In the genomic region with DNA sequence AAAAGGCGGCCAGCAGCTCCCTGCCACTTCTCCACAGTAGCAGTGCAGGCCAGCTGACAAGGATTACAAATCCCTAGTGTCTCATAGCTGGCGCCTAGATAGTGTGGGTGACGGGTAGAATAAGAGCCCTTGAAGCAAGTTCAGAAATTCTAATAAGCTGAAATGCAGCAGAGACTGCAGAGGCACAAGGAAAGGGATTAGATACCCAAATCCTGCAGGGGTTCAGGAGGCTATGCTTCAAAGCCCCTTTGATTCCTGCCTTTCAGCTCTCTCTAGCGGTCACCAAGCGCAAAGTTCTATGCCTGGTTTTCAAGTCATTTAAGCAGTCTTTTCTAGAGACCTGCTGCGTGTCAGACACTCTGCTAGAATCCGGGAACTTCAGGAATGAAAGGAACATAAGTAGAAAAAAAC, we compare ENCODE assay signal across 8 cellular contexts.
DNase-seq lines count a peak whose midpoint lies in the region; ATAC-seq and TF ChIP-seq lines count a peak whose summit lies in the region.

No MANE protein-coding gene starts in this region.

- H3K36me3 Mint-ChIP-seq in CD4-positive, alpha-beta T cell (ENCODE audit: low read depth), result no peaks in the 10 kb centered on the region
- no peaks in the 10 kb centered on the region for H3K36me3 Mint-ChIP-seq in activated naive CD8-positive, alpha-beta T cell treated with anti-CD3 and anti-CD28 coated beads for 36 hours
- H3K36me3 Mint-ChIP-seq in glutamatergic neuron (ENCODE audit: unreplicated experiment), result no peaks in the 10 kb centered on the region

- ATAC-seq in CD4-positive, alpha-beta T cell (ENCODE audit: poor library complexity), result no peak
- peak; percentile 17 for ATAC-seq in GM19397 (IDR thresholded peaks at IDR 0.05; ENCODE audit: unreplicated experiment)
- no peak for ATAC-seq in HG03354 (IDR thresholded peaks at IDR 0.05; ENCODE audit: poor library complexity, severe bottlenecking, unreplicated experiment)

- peak overlapping the region; percentile 47 for H2AFZ ChIP-seq in osteoblast (ENCODE audit: low read length)

- H3K27me3 ChIP-seq in CD4-positive, alpha-beta T cell (ENCODE audit: control insufficient read depth, insufficient read depth, low read length), result no peaks in the 10 kb centered on the region
- no peaks in the 10 kb centered on the region for H3K27me3 ChIP-seq in osteoblast (ENCODE audit: insufficient read depth, low read length)

- H3K4me1 ChIP-seq in osteoblast (ENCODE audit: insufficient read depth, low read length), result peaks cover 15% of the 10 kb centered on the region

- peak overlapping the region; percentile 69 for H3K4me3 ChIP-seq in osteoblast (ENCODE audit: insufficient read depth, low read length)

- H4K20me1 ChIP-seq in osteoblast (ENCODE audit: insufficient read depth, low read length), result no peaks in the 10 kb centered on the region

- intact Hi-C loops in CD4-positive, alpha-beta T cell (cut with DNase I, micrococcal nuclease), result no loop called here

- DNase-seq in CD4-positive, alpha-beta T cell, result no peak
- peak; percentile 77 for DNase-seq in NCI-H1694 (lab: John Stamatoyannopoulos, UW)
- DNase-seq in activated naive CD8-positive, alpha-beta T cell treated with anti-CD3 and anti-CD28 coated beads for 36 hours, result no peak
- DNase-seq in glutamatergic neuron, result no peak
- DNase-seq in osteoblast (ENCODE audit: insufficient read length, low spot score, missing footprints), result no peak
- DNase-seq in OCI-M2 (lab: John Stamatoyannopoulos, UW; ENCODE audit: unreplicated experiment), result no peak

- H3K36me3 ChIP-seq in osteoblast (ENCODE audit: insufficient read depth, low read length), result no peaks in the 10 kb centered on the region

- TF ChIP-seq CTCF in CD4-positive, alpha-beta T cell (IDR thresholded peaks at IDR 0.05), result no peak
- TF ChIP-seq CTCF in glutamatergic neuron (IDR thresholded peaks at IDR 0.05; ENCODE audit: partially characterized antibody, unreplicated experiment) (no peak), osteoblast (IDR thresholded peaks at IDR 0.05; ENCODE audit: extremely low read depth, low read depth, low read length) (peak; percentile 36)

- H3K27ac ChIP-seq in CD4-positive, alpha-beta T cell (ENCODE audit: low read depth, low read length), result peak overlapping the region; percentile 2
- peak overlapping the region; percentile 66 for H3K27ac ChIP-seq in osteoblast (ENCODE audit: low read depth, low read length)

- POLR2A ChIA-PET in CD4-positive, alpha-beta T cell (lab: Charles Lee), result interaction anchor here (0.7 to 1.1 kb wide), 2 partner anchors 11 to 975 kb away, joined by 3 read pairs; no protein-coding TSS in a partner anchor

- peak overlapping the region; percentile 80 for H3K4me2 ChIP-seq in osteoblast (ENCODE audit: insufficient read depth, low read length)

- H3K4me3 Mint-ChIP-seq in CD4-positive, alpha-beta T cell, result peak overlapping the region; percentile 86
- H3K4me3 Mint-ChIP-seq in activated naive CD8-positive, alpha-beta T cell treated with anti-CD3 and anti-CD28 coated beads for 36 hours, result peak overlapping the region; percentile 71
- peak overlapping the region; percentile 71 for H3K4me3 Mint-ChIP-seq in glutamatergic neuron (ENCODE audit: unreplicated experiment)

- H3K79me2 ChIP-seq in osteoblast (ENCODE audit: insufficient read depth, low read length), result no peaks in the 10 kb centered on the region

- CTCF ChIA-PET in CD4-positive, alpha-beta T cell (lab: Charles Lee), result interaction anchor here (0.5 kb wide), 1 partner anchor 107 kb away, joined by 3 read pairs; no protein-coding TSS in a partner anchor

- H3K27ac Mint-ChIP-seq in CD4-positive, alpha-beta T cell, result peak overlapping the region; percentile 78
- peak overlapping the region; percentile 58 for H3K27ac Mint-ChIP-seq in activated naive CD8-positive, alpha-beta T cell treated with anti-CD3 and anti-CD28 coated beads for 36 hours
- no peak overlapping the region for H3K27ac Mint-ChIP-seq in glutamatergic neuron (ENCODE audit: unreplicated experiment)

- no peaks in the 10 kb centered on the region for H3K27me3 Mint-ChIP-seq in CD4-positive, alpha-beta T cell
- H3K27me3 Mint-ChIP-seq in activated naive CD8-positive, alpha-beta T cell treated with anti-CD3 and anti-CD28 coated beads for 36 hours, result no peaks in the 10 kb centered on the region
- H3K27me3 Mint-ChIP-seq in glutamatergic neuron (ENCODE audit: unreplicated experiment), result peaks cover 2% of the 10 kb centered on the region

- no peaks in the 10 kb centered on the region for H3K9me3 ChIP-seq in CD4-positive, alpha-beta T cell (ENCODE audit: control insufficient read depth, low read length)
- H3K9me3 ChIP-seq in osteoblast (ENCODE audit: low read depth, low read length), result no peaks in the 10 kb centered on the region

- peaks cover 12% of the 10 kb centered on the region for H3K4me1 Mint-ChIP-seq in CD4-positive, alpha-beta T cell (ENCODE audit: low read depth)
- peaks cover 16% of the 10 kb centered on the region for H3K4me1 Mint-ChIP-seq in activated naive CD8-positive, alpha-beta T cell treated with anti-CD3 and anti-CD28 coated beads for 36 hours
- peaks cover 4% of the 10 kb centered on the region for H3K4me1 Mint-ChIP-seq in glutamatergic neuron (ENCODE audit: low read depth, unreplicated experiment)

- H3K9me3 Mint-ChIP-seq in CD4-positive, alpha-beta T cell, result no peaks in the 10 kb centered on the region
- no peaks in the 10 kb centered on the region for H3K9me3 Mint-ChIP-seq in activated naive CD8-positive, alpha-beta T cell treated with anti-CD3 and anti-CD28 coated beads for 36 hours
- no peaks in the 10 kb centered on the region for H3K9me3 Mint-ChIP-seq in glutamatergic neuron (ENCODE audit: unreplicated experiment)
